1 cellular context compared by ENCODE assay signal in the genomic region with DNA sequence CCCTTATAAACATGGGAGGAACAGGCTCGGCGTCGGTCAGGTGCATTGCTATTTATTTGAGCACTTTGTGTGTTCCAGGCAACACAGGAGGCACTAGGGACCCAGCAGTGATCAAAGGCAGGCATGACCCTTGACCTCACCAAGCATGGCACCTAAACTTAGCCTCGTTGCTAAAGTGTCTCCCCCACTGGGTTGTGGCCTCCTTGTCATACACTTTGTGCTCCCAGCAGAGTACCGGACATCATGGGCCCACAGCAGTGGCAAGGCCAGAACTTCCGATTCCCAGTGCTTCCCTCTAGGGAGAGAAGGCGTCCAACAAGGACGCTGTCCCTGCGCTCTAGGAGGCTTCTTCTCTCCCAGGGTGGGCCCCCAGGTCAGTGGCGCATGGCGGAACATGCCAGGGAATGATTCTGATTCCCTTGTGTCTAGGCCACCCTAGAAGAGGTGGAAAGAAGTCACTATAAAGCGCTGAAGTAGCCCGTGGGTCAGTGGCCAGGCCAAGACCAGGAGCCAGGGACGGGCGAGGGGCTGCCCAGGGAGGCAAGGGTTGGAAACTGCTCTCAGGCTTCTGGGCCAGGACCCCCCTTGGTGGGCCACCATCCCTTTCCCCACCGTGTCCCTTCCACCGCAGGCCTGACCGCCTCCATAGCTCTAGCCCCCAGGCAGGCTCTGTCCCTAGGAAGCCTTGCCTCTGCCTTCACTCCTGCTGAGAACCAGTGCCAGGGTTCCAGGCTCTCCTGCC.
TF ChIP-seq lines count a peak whose summit lies in the region.

No MANE protein-coding gene starts in this region.

TF ChIP-seq in IMR-90, 13 proteins besides CTCF, POLR2A, EP300 and RAD21:
- TF ChIP-seq RCOR1 (IDR thresholded peaks at IDR 0.05; ENCODE audit: insufficient replicate concordance, low read length) (no peak), MAFK (IDR thresholded peaks at IDR 0.05; ENCODE audit: low read depth, low read length) (no peak), RFX5 (IDR thresholded peaks at IDR 0.05; ENCODE audit: low read depth, low read length) (no peak), CHD1 (IDR thresholded peaks at IDR 0.05; ENCODE audit: low read depth, low read length) (no peak), MAZ (IDR thresholded peaks at IDR 0.05; ENCODE audit: borderline replicate concordance, low read depth, low read length) (no peak), NFE2L2 (IDR thresholded peaks at IDR 0.05; ENCODE audit: low read depth, low read length) (no peak), MXI1 (IDR thresholded peaks at IDR 0.05; ENCODE audit: borderline replicate concordance, low read depth, low read length) (no peak), SMC3 (IDR thresholded peaks at IDR 0.05; ENCODE audit: low read depth, low read length) (no peak), BHLHE40 (IDR thresholded peaks at IDR 0.05; ENCODE audit: low read depth, low read length) (no peak)
- TF ChIP-seq, protein P1, sequence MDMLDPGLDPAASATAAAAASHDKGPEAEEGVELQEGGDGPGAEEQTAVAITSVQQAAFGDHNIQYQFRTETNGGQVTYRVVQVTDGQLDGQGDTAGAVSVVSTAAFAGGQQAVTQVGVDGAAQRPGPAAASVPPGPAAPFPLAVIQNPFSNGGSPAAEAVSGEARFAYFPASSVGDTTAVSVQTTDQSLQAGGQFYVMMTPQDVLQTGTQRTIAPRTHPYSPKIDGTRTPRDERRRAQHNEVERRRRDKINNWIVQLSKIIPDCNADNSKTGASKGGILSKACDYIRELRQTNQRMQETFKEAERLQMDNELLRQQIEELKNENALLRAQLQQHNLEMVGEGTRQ (IDR thresholded peaks at IDR 0.05; ENCODE audit: low read depth, low read length): no peak
- TF ChIP-seq, protein P2, sequence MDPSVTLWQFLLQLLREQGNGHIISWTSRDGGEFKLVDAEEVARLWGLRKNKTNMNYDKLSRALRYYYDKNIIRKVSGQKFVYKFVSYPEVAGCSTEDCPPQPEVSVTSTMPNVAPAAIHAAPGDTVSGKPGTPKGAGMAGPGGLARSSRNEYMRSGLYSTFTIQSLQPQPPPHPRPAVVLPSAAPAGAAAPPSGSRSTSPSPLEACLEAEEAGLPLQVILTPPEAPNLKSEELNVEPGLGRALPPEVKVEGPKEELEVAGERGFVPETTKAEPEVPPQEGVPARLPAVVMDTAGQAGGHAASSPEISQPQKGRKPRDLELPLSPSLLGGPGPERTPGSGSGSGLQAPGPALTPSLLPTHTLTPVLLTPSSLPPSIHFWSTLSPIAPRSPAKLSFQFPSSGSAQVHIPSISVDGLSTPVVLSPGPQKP (IDR thresholded peaks at IDR 0.05; ENCODE audit: borderline replicate concordance, low read depth, low read length): no peak
